In the genomic region with DNA sequence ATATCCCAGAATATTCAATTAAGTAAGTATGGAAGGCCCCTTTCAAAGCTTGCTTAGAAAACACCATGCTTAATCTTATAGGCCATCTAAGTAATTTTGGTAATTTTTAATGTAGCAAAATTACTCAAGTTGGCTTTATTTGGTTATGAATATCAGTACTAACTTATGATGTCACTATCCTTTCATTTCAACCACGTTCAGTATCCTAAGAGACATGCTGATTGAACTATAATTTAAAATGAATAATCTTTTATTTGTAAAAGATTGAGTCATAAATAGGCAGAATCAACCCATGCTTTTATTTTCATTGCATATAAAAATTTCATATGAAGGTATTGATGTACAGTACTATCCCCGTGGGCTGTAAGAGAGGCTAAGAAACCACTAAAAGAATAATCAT, we compare ENCODE assay signal across 29 cellular contexts.
"Had no signal": no experiment of that assay in that cellular context is flagged by ENCODE, and none has a peak within 500 bp of the region (broad histone marks: within the 10 kb centered on the region; RNA-seq: fewer than 3 reads in every experiment).

No MANE protein-coding gene starts in this region.

- H3K36me3 ChIP-seq: colonic mucosa, neural progenitor cell, right lobe of liver had no signal

- DNase-seq: colonic mucosa; effector CD8-positive, alpha-beta T cell; foreskin keratinocyte; heart left ventricle; left cardiac atrium; left lung; mesenchymal stem cell; mucosa of descending colon; naive B cell; right lobe of liver; small intestine; stimulated activated CD4-positive, alpha-beta T cell treated with anti-CD3 and anti-CD28 coated beads, Interleukin-15, amount 100 ng/mL, for 24 hours; stimulated activated CD4-positive, alpha-beta T cell treated with anti-CD3 and anti-CD28 coated beads, Interleukin-2, amount 100 ng/mL, for 48 hours; stimulated activated naive CD4-positive, alpha-beta T cell; substantia nigra; testis; tibial artery had no signal

- H3K4me3 Mint-ChIP-seq: dendritic cell treated with granulocyte-macrophage colony-stimulating factor and Interleukin-4, amounts not matched to agents 40 ng/mL and 50 ng/mL, for 4 days; mesothelial cell of epicardium; naive B cell; natural killer cell treated with Interleukin-12 subunit alpha and Interleukin-12 subunit beta and Interleukin-15 and Interleukin-18, amount 100 ng/mL, for 72 hours; neural progenitor cell; type B pancreatic cell had no signal

- H3K27me3 Mint-ChIP-seq: dendritic cell treated with granulocyte-macrophage colony-stimulating factor and Interleukin-4, amounts not matched to agents 40 ng/mL and 50 ng/mL, for 4 days; naive B cell; natural killer cell treated with Interleukin-12 subunit alpha and Interleukin-12 subunit beta and Interleukin-15 and Interleukin-18, amount 100 ng/mL, for 72 hours; progenitor cell of endocrine pancreas; type B pancreatic cell had no signal

- H3K27ac ChIP-seq: colonic mucosa, esophagus muscularis mucosa, foreskin keratinocyte, gastroesophageal sphincter, heart left ventricle, hepatocyte, left lung, neural progenitor cell, parathyroid adenoma, right lobe of liver, testis, tibial artery had no signal

- H3K4me2 ChIP-seq: hepatocyte, neural progenitor cell had no signal

- H3K4me1 Mint-ChIP-seq: mesothelial cell of epicardium, naive B cell, neural progenitor cell had no signal

- H3K27ac Mint-ChIP-seq: dendritic cell treated with granulocyte-macrophage colony-stimulating factor and Interleukin-4, amounts not matched to agents 40 ng/mL and 50 ng/mL, for 4 days; mesothelial cell of epicardium; naive B cell; neural progenitor cell; progenitor cell of endocrine pancreas; type B pancreatic cell had no signal

- H3K27me3 ChIP-seq: colonic mucosa, esophagus muscularis mucosa, foreskin keratinocyte, gastroesophageal sphincter, heart left ventricle, hepatocyte, left lung, neural progenitor cell, right lobe of liver, testis, tibial artery had no signal

- H3K4me1 ChIP-seq: colonic mucosa, foreskin keratinocyte, gastroesophageal sphincter, left lung, neural progenitor cell, parathyroid adenoma, right lobe of liver, testis had no signal

- ATAC-seq: foreskin keratinocyte, gastroesophageal sphincter, heart left ventricle, left cardiac atrium, left lung, mucosa of descending colon, right lobe of liver had no signal

- H3K9me3 ChIP-seq: colonic mucosa, esophagus muscularis mucosa, gastroesophageal sphincter, heart left ventricle, left lung, mucosa of descending colon, right lobe of liver, testis, tibial artery had no signal

- H3K4me3 ChIP-seq: colonic mucosa, esophagus muscularis mucosa, gastroesophageal sphincter, heart left ventricle, hepatocyte, left lung, mucosa of descending colon, neural progenitor cell, right lobe of liver, testis, tibial artery had no signal

- H3K9me3 Mint-ChIP-seq: dendritic cell treated with granulocyte-macrophage colony-stimulating factor and Interleukin-4, amounts not matched to agents 40 ng/mL and 50 ng/mL, for 4 days; mesothelial cell of epicardium; naive B cell; natural killer cell treated with Interleukin-12 subunit alpha and Interleukin-12 subunit beta and Interleukin-15 and Interleukin-18, amount 100 ng/mL, for 72 hours; neural progenitor cell; type B pancreatic cell had no signal

- FAIRE-seq: endothelial cell of umbilical vein, islet of Langerhans, small intestine had no signal
